Comparison of ENCODE assay signal across 2 cellular contexts in genomic region chr1:2784854-2785630, GRCh38.
TF ChIP-seq lines count a peak whose summit lies in the region.

No MANE protein-coding gene starts in this region.

TF ChIP-seq in HepG2, 621 proteins besides CTCF, POLR2A, EP300 and RAD21 (continued from another document):
- TF ChIP-seq HIVEP1 (CRISPR knock-in tag; IDR thresholded peaks at IDR 0.05) = no peak
- TF ChIP-seq ZNF205 (CRISPR knock-in tag; IDR thresholded peaks at IDR 0.05) = no peak
- no peak for TF ChIP-seq ZBTB8A (CRISPR knock-in tag; IDR thresholded peaks at IDR 0.05; ENCODE audit: borderline replicate concordance, low read depth)
- TF ChIP-seq ZNF383 (CRISPR knock-in tag; IDR thresholded peaks at IDR 0.05; ENCODE audit: borderline replicate concordance) = no peak
- TF ChIP-seq ZNF678 (CRISPR knock-in tag; IDR thresholded peaks at IDR 0.05) = no peak
- TF ChIP-seq MBNL3 (CRISPR knock-in tag; conservative IDR thresholded peaks at IDR 0.05) = no peak
- no peak for TF ChIP-seq ZNF550 (CRISPR knock-in tag; IDR thresholded peaks at IDR 0.05; ENCODE audit: borderline replicate concordance)
- no peak for TF ChIP-seq ZNF766 (CRISPR knock-in tag; IDR thresholded peaks at IDR 0.05; ENCODE audit: borderline replicate concordance)

TF ChIP-seq in GM23338, 12 proteins besides CTCF, POLR2A, EP300 and RAD21 (continued from another document):
- TF ChIP-seq ZNF331 (CRISPR knock-in tag; IDR thresholded peaks at IDR 0.05; ENCODE audit: low read depth) (no peak), JUNB (IDR thresholded peaks at IDR 0.05; ENCODE audit: unreplicated experiment) (no peak), ZNF462 (CRISPR knock-in tag; IDR thresholded peaks at IDR 0.05) (no peak)
